ENCODE assay signal across 8 cellular contexts in the genomic region with DNA sequence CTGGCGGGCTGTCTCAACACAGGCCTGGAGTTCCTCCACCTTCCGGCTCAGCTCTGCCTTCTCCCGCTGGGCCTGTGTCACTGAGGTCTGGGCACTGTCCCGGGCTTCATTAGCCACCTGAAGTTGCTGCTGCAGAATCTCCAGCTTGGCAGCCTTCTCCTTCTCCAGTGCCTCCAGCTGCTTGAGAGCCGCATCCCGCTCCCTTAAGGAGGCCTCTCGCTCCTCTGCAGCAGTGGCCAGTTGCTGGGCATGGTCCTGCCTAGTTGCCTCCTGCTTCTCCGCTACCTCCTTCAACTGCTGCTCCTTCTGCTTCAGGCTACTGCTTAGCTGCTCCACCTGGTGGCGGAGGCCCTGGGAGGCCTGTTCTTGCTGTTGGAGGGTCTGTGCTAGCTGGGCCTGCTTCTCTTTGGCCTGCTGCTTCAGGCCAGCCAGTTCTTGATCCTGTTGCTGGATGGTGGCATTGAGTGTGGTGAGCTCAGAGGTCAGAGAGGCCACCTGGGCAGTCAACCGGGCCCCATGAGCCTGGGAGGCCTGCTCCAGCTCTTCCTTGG. TPM values are rescaled to one million over a fixed set of nuclear protein-coding genes. Genes with fewer than 3 reads are reported as not detected.
DNase-seq lines count a peak whose midpoint lies in the region; ATAC-seq and TF ChIP-seq lines count a peak whose summit lies in the region.

No MANE protein-coding gene starts in this region.

- peak; percentile 35; the same call in 1 of the 2 replicates for TF ChIP-seq RAD21 in HCT116 (IDR thresholded peaks at IDR 0.05; ENCODE audit: low read depth)

- no peak overlapping the region for H4K8ac ChIP-seq in mesenchymal stem cell (ENCODE audit: low read length)

- no TSS peak for BruUV-seq in Caco-2 (replicated peaks; lab: Mats Ljungman, UMichigan)
- BruUV-seq in HCT116 (replicated peaks; lab: Mats Ljungman, UMichigan), result no TSS peak

- H3K4me2 ChIP-seq in HCT116 (ENCODE audit: low read length) (no peak overlapping the region), mesenchymal stem cell (ENCODE audit: low read length, poor library complexity, severe bottlenecking) (no peak overlapping the region)

- ATAC-seq in HCT116 (peak; percentile 66), HG02798 (IDR thresholded peaks at IDR 0.05; ENCODE audit: poor library complexity, unreplicated experiment) (no peak), HG03432 (IDR thresholded peaks at IDR 0.05; ENCODE audit: unreplicated experiment) (no peak)
- no peak for ATAC-seq in activated naive CD8-positive, alpha-beta T cell treated with anti-CD3 and anti-CD28 coated beads, Interleukin-2, amount 50 U/mL, for 24 hours

- no peak overlapping the region for H3K23ac ChIP-seq in mesenchymal stem cell (ENCODE audit: low read length in 2 of 2)

- H3K4me3 ChIP-seq in Caco-2 (ENCODE audit: low read depth, low read length) (no peak overlapping the region), HCT116 (replicated peaks in 1 of 2; ENCODE audit: low read depth in 1 of 2, low read length in 2 of 2) (no peak overlapping the region), mesenchymal stem cell (ENCODE audit: insufficient read depth in 1 of 2, low read depth in 1 of 2, low read length in 2 of 2) (no peak overlapping the region)

- no peak overlapping the region for H2BK120ac ChIP-seq in mesenchymal stem cell (ENCODE audit: low read depth, low read length)

- no peak overlapping the region for H2BK12ac ChIP-seq in mesenchymal stem cell (ENCODE audit: low read length in 2 of 2)

- H2BK15ac ChIP-seq in mesenchymal stem cell (ENCODE audit: low read depth, poor library complexity, severe bottlenecking), result no peak overlapping the region

- H3K9me3 ChIP-seq in Caco-2 (no peaks in the 10 kb centered on the region), HCT116 (ENCODE audit: control insufficient read depth in 1 of 2, insufficient read depth in 1 of 2, low read depth in 1 of 2, low read length in 2 of 2) (no peaks in the 10 kb centered on the region), mesenchymal stem cell (ENCODE audit: control insufficient read depth, low read length) (no peaks in the 10 kb centered on the region)

- H3K27ac ChIP-seq in HCT116 (ENCODE audit: low read depth, low read length), result no peak overlapping the region
- H3K27ac ChIP-seq in mesenchymal stem cell (ENCODE audit: low read length, poor library complexity, severe bottlenecking), result peak overlapping the region; percentile 57

- no peak overlapping the region for H3K18ac ChIP-seq in mesenchymal stem cell (ENCODE audit: low read depth in 1 of 2, low read length in 2 of 2)

- CTCF ChIA-PET in Caco-2 (lab: Charles Lee) (interaction anchor here (0.5 to 5.3 kb wide), 12 partner anchors 10 to 415 kb away, joined by 3 to 43 read pairs (median 4); no protein-coding TSS in a partner anchor), HCT116 (lab: Charles Lee) (interaction anchor here (1.3 kb wide), 1 partner anchor 9 kb away, joined by 7 read pairs; no protein-coding TSS in a partner anchor)

- no peaks in the 10 kb centered on the region for H3K4me1 ChIP-seq in Caco-2
- no peaks in the 10 kb centered on the region for H3K4me1 ChIP-seq in HCT116 (ENCODE audit: control insufficient read depth in 1 of 2, insufficient read depth in 2 of 2, low read length in 2 of 2)
- peaks cover 59% of the 10 kb centered on the region for H3K4me1 ChIP-seq in mesenchymal stem cell (ENCODE audit: control insufficient read depth, insufficient read depth, low read depth, low read length)

- no peak overlapping the region for H2AFZ ChIP-seq in HCT116 (ENCODE audit: low read depth, low read length, poor library complexity, severe bottlenecking)
- no peak overlapping the region for H2AFZ ChIP-seq in mesenchymal stem cell (ENCODE audit: low read depth, low read length)

- H2AK5ac ChIP-seq in mesenchymal stem cell (ENCODE audit: low read length, severe bottlenecking), result peak overlapping the region; percentile 15

- RAD21 ChIA-PET in HCT116 (lab: Charles Lee; ENCODE audit: low non-redundant PET in 1 of 2, low total read pairs in 2 of 2, uncharacterized antibody in 2 of 2, unreplicated experiment in 2 of 2), result no interaction called here

- DNase-seq in Caco-2, result peak; percentile 76 to 80
- no peak for DNase-seq in HCT116 (ENCODE audit: low read depth, low spot score)
- no peak for DNase-seq in activated naive CD8-positive, alpha-beta T cell treated with anti-CD3 and anti-CD28 coated beads, Interleukin-2, amount 50 U/mL, for 24 hours
- DNase-seq in mesenchymal stem cell, result peak; percentile 19
- no peak for DNase-seq in DMS79 (lab: John Stamatoyannopoulos, UW)
- DNase-seq in NCI-H187 treated with DMSO at 0.1 percent for 48 hours (lab: John Stamatoyannopoulos, UW), result no peak

- POLR2A ChIA-PET in Caco-2 (lab: Charles Lee) (no interaction called here), HCT116 (lab: Charles Lee) (no interaction called here)

- H3K27me3 ChIP-seq in Caco-2 (replicated peaks; ENCODE audit: control insufficient read depth, insufficient read depth, low read length), result no peaks in the 10 kb centered on the region
- no peaks in the 10 kb centered on the region for H3K27me3 ChIP-seq in HCT116 (ENCODE audit: insufficient read depth, low read length)
- no peaks in the 10 kb centered on the region for H3K27me3 ChIP-seq in mesenchymal stem cell (ENCODE audit: control insufficient read depth in 1 of 2, insufficient read depth in 1 of 2, low read length in 2 of 2)

- H3K9ac ChIP-seq in HCT116 (ENCODE audit: low read length) (no peak overlapping the region), mesenchymal stem cell (ENCODE audit: low read length) (no peak overlapping the region)

- no peaks in the 10 kb centered on the region for H3K4me1 Mint-ChIP-seq in Caco-2 (ENCODE audit: low read depth, unreplicated experiment)
- no peaks in the 10 kb centered on the region for H3K4me1 Mint-ChIP-seq in activated naive CD8-positive, alpha-beta T cell treated with anti-CD3 and anti-CD28 coated beads, Interleukin-2, amount 50 U/mL, for 24 hours

- no peak overlapping the region for H4K91ac ChIP-seq in mesenchymal stem cell (ENCODE audit: low read length)

- WGBS in mesenchymal stem cell, result 96% methylated on average over 10 of the region's 10 CpGs

- H3K79me1 ChIP-seq in mesenchymal stem cell (replicated peaks; ENCODE audit: low read length, poor library complexity, severe bottlenecking), result peaks cover 49% of the 10 kb centered on the region

- no peaks in the 10 kb centered on the region for H3K9me2 ChIP-seq in HCT116 (ENCODE audit: insufficient read depth)

- H3K4ac ChIP-seq in mesenchymal stem cell (ENCODE audit: low read depth in 1 of 2, low read length in 2 of 2), result no peak overlapping the region

- intact Hi-C loops in Caco-2 (cut with micrococcal nuclease; ENCODE audit: unreplicated experiment) (no loop called here), HCT116 (cut with micrococcal nuclease) (no loop called here)

- no peak overlapping the region for H3K14ac ChIP-seq in mesenchymal stem cell (ENCODE audit: low read length in 2 of 2)

- no peak overlapping the region for H3K4me3 Mint-ChIP-seq in Caco-2 (ENCODE audit: unreplicated experiment)
- no peak overlapping the region for H3K4me3 Mint-ChIP-seq in activated naive CD8-positive, alpha-beta T cell treated with anti-CD3 and anti-CD28 coated beads, Interleukin-2, amount 50 U/mL, for 24 hours

- H4K20me1 ChIP-seq in HCT116 (ENCODE audit: insufficient read depth), result no peaks in the 10 kb centered on the region

- peak overlapping the region; percentile 33 for H3K27ac Mint-ChIP-seq in Caco-2 (ENCODE audit: unreplicated experiment)
- peak overlapping the region; percentile 19 for H3K27ac Mint-ChIP-seq in activated naive CD8-positive, alpha-beta T cell treated with anti-CD3 and anti-CD28 coated beads, Interleukin-2, amount 50 U/mL, for 24 hours

- TF ChIP-seq CTCF in Caco-2 (IDR thresholded peaks at IDR 0.05; ENCODE audit: insufficient read depth in 1 of 2, low read depth in 1 of 2, low read length in 1 of 2, severe bottlenecking in 1 of 2, unreplicated experiment in 1 of 2) (peak; percentile 63 to 89), HCT116 (IDR thresholded peaks at IDR 0.05 in 2 of 3, conservative IDR thresholded peaks at IDR 0.05 in 1 of 3; ENCODE audit: borderline replicate concordance in 1 of 3, insufficient read depth in 1 of 3, low read depth in 2 of 3, low read length in 2 of 3) (peak; percentile 33 to 44 (median 35); a peak in 5 of 6 replicates)

- H3K36me3 Mint-ChIP-seq in Caco-2 (ENCODE audit: insufficient read depth, unreplicated experiment), result peaks cover 99% of the 10 kb centered on the region
- H3K36me3 Mint-ChIP-seq in activated naive CD8-positive, alpha-beta T cell treated with anti-CD3 and anti-CD28 coated beads, Interleukin-2, amount 50 U/mL, for 24 hours (ENCODE audit: low read depth), result peaks cover 58% of the 10 kb centered on the region

- no peaks in the 10 kb centered on the region for H3K27me3 Mint-ChIP-seq in Caco-2 (ENCODE audit: insufficient read depth, unreplicated experiment)
- H3K27me3 Mint-ChIP-seq in activated naive CD8-positive, alpha-beta T cell treated with anti-CD3 and anti-CD28 coated beads, Interleukin-2, amount 50 U/mL, for 24 hours, result no peaks in the 10 kb centered on the region

- no peaks in the 10 kb centered on the region for H3K9me3 Mint-ChIP-seq in Caco-2 (ENCODE audit: unreplicated experiment)
- no peaks in the 10 kb centered on the region for H3K9me3 Mint-ChIP-seq in activated naive CD8-positive, alpha-beta T cell treated with anti-CD3 and anti-CD28 coated beads, Interleukin-2, amount 50 U/mL, for 24 hours

- H3K36me3 ChIP-seq in Caco-2 (ENCODE audit: control insufficient read depth, insufficient read depth, low read length) (peaks cover 42% of the 10 kb centered on the region), HCT116 (ENCODE audit: control insufficient read depth in 1 of 2, insufficient read depth in 2 of 2, low read length in 2 of 2) (peaks cover 62 to 68% of the 10 kb centered on the region in 2 experiments), mesenchymal stem cell (ENCODE audit: control insufficient read depth in 1 of 2, insufficient read depth in 2 of 2, low read depth in 1 of 2, low read length in 2 of 2) (peaks cover 93 to 98% of the 10 kb centered on the region in 2 experiments)

- H3K79me2 ChIP-seq in HCT116 (ENCODE audit: insufficient read depth, low read length), result no peaks in the 10 kb centered on the region

- TF ChIP-seq POLR2A in HCT116 (IDR thresholded peaks at IDR 0.05; ENCODE audit: borderline replicate concordance, extremely low read depth, insufficient read depth, insufficient read length), result no peak

- no peak overlapping the region for H2BK5ac ChIP-seq in mesenchymal stem cell (ENCODE audit: low read depth, low read length, poor library complexity, severe bottlenecking)

RNA-seq across cellular contexts. Expression of a gene that starts 16.9 kb away (rescaled TPM):
- total RNA-seq in Caco-2 (2022) (34.7 and 37.7 TPM in 2 replicates), HCT116 (2021; ENCODE audit: unreplicated experiment) (9.8 TPM)
- 6.2 and 6.5 TPM in 2 replicates for polyA plus RNA-seq in HCT116 (2012)
- 4.8 TPM for polyA plus RNA-seq in mesenchymal stem cell (2013, experiment 1 of 2)
- polyA plus RNA-seq in mesenchymal stem cell (2013, experiment 2 of 2), result 4.1 TPM

Comparison
In these comparisons a context has a peak if more than half of its experiments do, and no peak if none do; other contexts are left out.
1. DNase-seq: peak in Caco-2 (2 of 2) and mesenchymal stem cell (single experiment); none in HCT116 (single experiment), activated naive CD8-positive, alpha-beta T cell treated with anti-CD3 and anti-CD28 coated beads, Interleukin-2, amount 50 U/mL, for 24 hours (single experiment), DMS79 (single experiment) and NCI-H187 treated with DMSO at 0.1 percent for 48 hours (single experiment).